23 cellular contexts compared by ENCODE assay signal in genomic region chr2:81396417-81397019, GRCh38.
"Had no signal": no experiment of that assay in that cellular context is flagged by ENCODE, and none has a peak within 500 bp of the region (broad histone marks: within the 10 kb centered on the region; RNA-seq: fewer than 3 reads in every experiment).

No MANE protein-coding gene starts in this region.

- H3K36me3 ChIP-seq: cardiac muscle cell had no signal

- ATAC-seq: activated CD4-positive, alpha-beta T cell treated with anti-CD3 and anti-CD28 coated beads for 36 hours; activated T-helper 17 cell treated with anti-CD3 and anti-CD28 coated beads, Interleukin-2, amount 50 U/mL, for 72 hours; PC-3; T-helper 17 cell had no signal

- DNase-seq: activated CD4-positive, alpha-beta memory T cell treated with anti-CD3 and anti-CD28 coated beads, Interleukin-2, amount 10 ng/mL, durations not matched to agents 7 days and 5 days; activated CD4-positive, alpha-beta T cell treated with anti-CD3 and anti-CD28 coated beads for 36 hours; activated CD4-positive, alpha-beta T cell treated with anti-CD3 and anti-CD28 coated beads, Interleukin-2, amount 50 U/mL, for 1 hour; activated gamma-delta T cell; activated naive CD4-positive, alpha-beta T cell treated with anti-CD3 and anti-CD28 coated beads for 36 hours; activated T-cell treated with anti-CD3 and anti-CD28 coated beads for 4 hours; activated T-cell treated with anti-CD3 and anti-CD28 coated beads, Interleukin-2, amount 50 U/mL, for 48 hours; amygdala; NCI-H1092; NCI-H1417; NCI-H1930; NCI-H2107; NCI-H2171 treated with DMSO at 0.1 percent for 48 hours; NCI-H226; NCI-H526 treated with DMSO at 0.1 percent for 48 hours; PC-3; SHP77 treated with DMSO at 0.1 percent for 48 hours; T-helper 17 cell; T-helper 9 cell had no signal

- H3K27ac Mint-ChIP-seq: activated CD4-positive, alpha-beta memory T cell treated with anti-CD3 and anti-CD28 coated beads, Interleukin-2, amount 10 ng/mL, durations not matched to agents 7 days and 5 days; activated CD4-positive, alpha-beta T cell treated with anti-CD3 and anti-CD28 coated beads for 36 hours; activated naive CD4-positive, alpha-beta T cell treated with anti-CD3 and anti-CD28 coated beads for 36 hours; activated naive CD8-positive, alpha-beta T cell; activated T-helper 17 cell treated with anti-CD3 and anti-CD28 coated beads, Interleukin-2, amount 50 U/mL, for 72 hours; brain; T-helper 17 cell had no signal

- H3K27me3 Mint-ChIP-seq: activated CD4-positive, alpha-beta memory T cell treated with anti-CD3 and anti-CD28 coated beads, Interleukin-2, amount 10 ng/mL, durations not matched to agents 7 days and 5 days; activated CD4-positive, alpha-beta T cell treated with anti-CD3 and anti-CD28 coated beads for 36 hours; activated naive CD8-positive, alpha-beta T cell; activated T-helper 17 cell treated with anti-CD3 and anti-CD28 coated beads, Interleukin-2, amount 50 U/mL, for 72 hours; brain; T-helper 17 cell had no signal

- H3K4me3 ChIP-seq: cardiac muscle cell had no signal

- H3K27ac ChIP-seq: cardiac muscle cell had no signal

- H3K4me3 Mint-ChIP-seq: activated CD4-positive, alpha-beta memory T cell treated with anti-CD3 and anti-CD28 coated beads, Interleukin-2, amount 10 ng/mL, durations not matched to agents 7 days and 5 days; activated CD4-positive, alpha-beta T cell treated with anti-CD3 and anti-CD28 coated beads for 36 hours; activated naive CD4-positive, alpha-beta T cell treated with anti-CD3 and anti-CD28 coated beads for 36 hours; activated naive CD8-positive, alpha-beta T cell; activated T-helper 17 cell treated with anti-CD3 and anti-CD28 coated beads, Interleukin-2, amount 50 U/mL, for 72 hours; brain; T-helper 17 cell had no signal

- H3K27me3 ChIP-seq: cardiac muscle cell had no signal

- H3K4me1 Mint-ChIP-seq: activated CD4-positive, alpha-beta memory T cell treated with anti-CD3 and anti-CD28 coated beads, Interleukin-2, amount 10 ng/mL, durations not matched to agents 7 days and 5 days; activated CD4-positive, alpha-beta T cell treated with anti-CD3 and anti-CD28 coated beads for 36 hours; activated T-helper 17 cell treated with anti-CD3 and anti-CD28 coated beads, Interleukin-2, amount 50 U/mL, for 72 hours; brain; T-helper 17 cell had no signal

- H3K36me3 Mint-ChIP-seq: activated naive CD8-positive, alpha-beta T cell; brain had no signal

- H3K9me3 Mint-ChIP-seq: brain had no signal
